ENCODE assay signal across 8 cellular contexts in the genomic region with DNA sequence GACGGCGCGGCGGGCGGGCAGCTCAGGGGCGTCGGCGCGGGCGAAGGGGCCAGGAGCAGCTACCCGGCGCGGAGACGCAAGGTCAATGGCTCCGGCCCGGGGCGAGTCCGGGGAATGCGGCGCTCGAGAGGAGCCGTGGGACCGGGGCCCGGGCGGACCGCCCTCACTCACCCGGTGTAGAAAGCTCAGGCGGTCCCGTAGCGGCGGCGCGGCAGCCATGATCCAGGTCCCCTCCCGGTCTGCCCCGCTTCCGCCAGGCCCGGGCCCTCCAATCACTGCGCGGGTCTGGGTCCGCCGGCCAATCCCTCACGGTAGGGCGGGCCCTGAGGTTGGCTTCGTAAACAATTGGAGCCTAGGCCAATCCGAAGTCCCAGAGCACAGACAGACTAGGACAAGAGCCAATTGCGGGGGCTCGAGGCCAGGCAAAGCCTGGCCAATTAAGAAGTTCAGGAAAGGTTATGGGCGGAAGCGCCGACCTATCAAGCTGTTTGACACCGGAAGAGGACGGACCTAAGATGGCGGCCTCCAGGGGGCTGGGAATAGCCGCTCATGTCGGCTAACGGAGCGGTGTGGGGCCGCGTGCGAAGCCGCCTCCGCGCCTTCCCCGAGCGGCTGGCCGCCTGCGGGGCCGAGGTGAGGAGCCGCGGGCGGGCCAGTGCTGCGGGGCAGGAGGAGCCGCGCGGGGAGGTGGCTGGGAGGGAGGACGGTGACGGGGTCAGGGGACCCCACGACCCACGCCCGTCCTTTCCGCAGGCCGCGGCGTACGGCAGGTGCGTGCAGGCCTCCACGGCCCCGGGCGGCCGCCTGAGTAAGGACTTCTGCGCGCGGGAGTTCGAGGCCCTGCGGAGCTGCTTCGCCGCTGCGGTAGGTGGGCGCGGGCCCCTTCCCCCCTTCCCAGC. TPM values are rescaled to one million over a fixed set of nuclear protein-coding genes. Genes with fewer than 3 reads are reported as not detected.
DNase-seq lines count a peak whose midpoint lies in the region; ATAC-seq and TF ChIP-seq lines count a peak whose summit lies in the region.

A gene with protein sequence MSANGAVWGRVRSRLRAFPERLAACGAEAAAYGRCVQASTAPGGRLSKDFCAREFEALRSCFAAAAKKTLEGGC (plus strand): TSS at position 504 of the 899 bp plus-strand sequence. CDS start 46 bp downstream, at position 550.
A gene with protein sequence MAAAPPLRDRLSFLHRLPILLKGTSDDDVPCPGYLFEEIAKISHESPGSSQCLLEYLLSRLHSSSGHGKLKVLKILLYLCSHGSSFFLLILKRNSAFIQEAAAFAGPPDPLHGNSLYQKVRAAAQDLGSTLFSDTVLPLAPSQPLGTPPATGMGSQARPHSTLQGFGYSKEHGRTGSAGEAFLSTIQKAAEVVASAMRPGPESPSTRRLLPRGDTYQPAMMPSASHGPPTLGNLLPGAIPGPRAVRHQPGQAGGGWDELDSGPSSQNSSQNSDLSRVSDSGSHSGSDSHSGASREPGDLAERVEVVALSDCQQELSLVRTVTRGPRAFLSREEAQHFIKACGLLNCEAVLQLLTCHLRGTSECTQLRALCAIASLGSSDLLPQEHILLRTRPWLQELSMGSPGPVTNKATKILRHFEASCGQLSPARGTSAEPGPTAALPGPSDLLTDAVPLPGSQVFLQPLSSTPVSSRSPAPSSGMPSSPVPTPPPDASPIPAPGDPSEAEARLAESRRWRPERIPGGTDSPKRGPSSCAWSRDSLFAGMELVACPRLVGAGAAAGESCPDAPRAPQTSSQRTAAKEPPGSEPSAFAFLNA (minus strand): TSS at position 241 of the 899 bp plus-strand sequence. CDS start 22 bp downstream, at position 219.

- peak within 1 kb of the TSS; percentile 72 for H4K91ac ChIP-seq in IMR-90 (ENCODE audit: insufficient read depth, low read depth, low read length)

- dilution Hi-C loops in IMR-90 (cut with HindIII; ENCODE audit: low sequenced_read_pairs, unreplicated experiment): no loop called here

- H3K56ac ChIP-seq in IMR-90 (ENCODE audit: extremely low read depth, insufficient read depth, low read length): peak within 1 kb of the TSS; percentile 79

- no peak within 1 kb of the TSS; the same call in 2 of the 3 replicates for H2BK15ac ChIP-seq in IMR-90 (ENCODE audit: low read depth, low read length)

- peaks cover 1% of the 10 kb centered on the region; the same call in 1 of the 2 replicates for H3K36me3 ChIP-seq in IMR-90 (ENCODE audit: control insufficient read depth, insufficient read depth, low read length)

- in situ Hi-C loops in IMR-90 (cut with MboI; ENCODE audit: low sequenced_read_pairs): no loop called here

- peak within 1 kb of the TSS; percentile 74 for H4K5ac ChIP-seq in IMR-90 (ENCODE audit: low read depth, low read length)

- peak within 1 kb of the TSS; percentile 90 for H3K14ac ChIP-seq in IMR-90 (replicated peaks; ENCODE audit: low read depth, low read length)

- BruUV-seq in IMR-90 (replicated peaks; lab: Mats Ljungman, UMichigan): no TSS peak

- peak within 1 kb of the TSS; percentile 98 for H3K4me2 ChIP-seq in IMR-90 (ENCODE audit: low read depth, low read length)

- peak within 1 kb of the TSS; percentile 34 for H3K18ac ChIP-seq in IMR-90 (ENCODE audit: low read depth, low read length)

- H3K4me3 ChIP-seq in IMR-90 (ENCODE audit: insufficient read depth, low read depth, low read length): peak within 1 kb of the TSS; percentile 91

- H2BK120ac ChIP-seq in IMR-90 (ENCODE audit: low read depth, low read length): peak within 1 kb of the TSS; percentile 75

- H2BK20ac ChIP-seq in IMR-90 (ENCODE audit: low read depth, low read length): no peak within 1 kb of the TSS

- intact Hi-C loops in IMR-90 (cut with micrococcal nuclease): no loop called here

- ATAC-seq in GM21528 (IDR thresholded peaks at IDR 0.05; ENCODE audit: low FRiP score, unreplicated experiment) (peak; percentile 85), IMR-90 (ENCODE audit: low read depth) (peak; percentile 95)

- CTCF ChIA-PET in IMR-90 (lab: Yijun Ruan, JAX): interaction anchor here (1.1 kb wide), 1 partner anchor 245 kb away, joined by 3 read pairs; no protein-coding TSS in a partner anchor

- H2AK9ac ChIP-seq in IMR-90 (replicated peaks; ENCODE audit: low read depth, low read length, poor library complexity): peak within 1 kb of the TSS; percentile 99

- POLR2A ChIA-PET in IMR-90 (lab: Charles Lee; ENCODE audit: unreplicated experiment): interaction anchor here (0.5 kb wide), 1 partner anchor 282 kb away, joined by 4 read pairs; no protein-coding TSS in a partner anchor

- H3K27me3 ChIP-seq in IMR-90 (ENCODE audit: control insufficient read depth, insufficient read depth, low read length): no peaks in the 10 kb centered on the region

- H3K27ac ChIP-seq in IMR-90 (ENCODE audit: insufficient read depth, low read length): peak within 1 kb of the TSS; percentile 90

- H3K9me1 ChIP-seq in IMR-90 (ENCODE audit: insufficient read depth, low read length): peaks cover 8% of the 10 kb centered on the region; the same call in 1 of the 2 replicates

- H3K9me3 ChIP-seq in IMR-90 (ENCODE audit: control insufficient read depth, insufficient read depth, low read length): no peaks in the 10 kb centered on the region

- peak within 1 kb of the TSS; percentile 50 to 94; a peak in 3 of 4 replicates for H4K8ac ChIP-seq in IMR-90 (ENCODE audit: low read depth in 2 of 2, low read length in 2 of 2)

- H2AFZ ChIP-seq in IMR-90 (replicated peaks; ENCODE audit: low read length, poor library complexity): peak within 1 kb of the TSS; percentile 98

- H3K4me1 ChIP-seq in IMR-90 (ENCODE audit: control insufficient read depth, insufficient read depth, low read length): peaks cover 12% of the 10 kb centered on the region

- H3K4ac ChIP-seq in IMR-90 (ENCODE audit: low read depth, low read length): peak within 1 kb of the TSS; percentile 96

- 0% methylated on average over 63 of the region's 100 CpGs; no CpG with 5 or more reads in 1 of the 2 experiments for WGBS in IMR-90 (ENCODE audit: extremely low coverage in 2 of 2, insufficient read length in 1 of 2), 2 experiments

- DNase-seq in DMS 273 (lab: John Stamatoyannopoulos, UW; ENCODE audit: unreplicated experiment) (peak; percentile 100), IMR-90 (peak; percentile 99), OCI-M1 (lab: John Stamatoyannopoulos, UW) (peak; percentile 99), activated T-cell treated with anti-CD3 and anti-CD28 coated beads for 24 hours (ENCODE audit: low read depth) (peak; percentile 92), epidermal melanocyte (ENCODE audit: insufficient read length, low spot score) (peak; percentile 100), middle frontal gyrus (ENCODE audit: extremely low spot score, low spot score) (peak; percentile 100)
- DNase-seq in stimulated activated CD8-positive, alpha-beta memory T cell treated with anti-CD3 and anti-CD28 coated beads, Interleukin-2, amount 100 ng/mL, for 48 hours (ENCODE audit: low read depth in 2 of 2): peak; percentile 86 to 90

- H3K23ac ChIP-seq in IMR-90 (ENCODE audit: low read depth, low read length): peak within 1 kb of the TSS; percentile 92

- TF ChIP-seq POLR2A in IMR-90 (IDR thresholded peaks at IDR 0.05; ENCODE audit: low read depth, low read length): peak; percentile 22; the same call in 1 of the 2 replicates

- TF ChIP-seq RAD21 in IMR-90 (IDR thresholded peaks at IDR 0.05; ENCODE audit: low read length): no peak

- H3K9ac ChIP-seq in IMR-90 (ENCODE audit: low read depth, low read length): peak within 1 kb of the TSS; percentile 93

- H3K79me1 ChIP-seq in IMR-90 (ENCODE audit: low read depth in 1 of 2, low read length in 2 of 2): peaks cover 34 to 84% of the 10 kb centered on the region in 2 experiments

- peak within 1 kb of the TSS; percentile 91 for H2AK5ac ChIP-seq in IMR-90 (ENCODE audit: low read depth, low read length)

- no peak for TF ChIP-seq CTCF in IMR-90 (conservative IDR thresholded peaks at IDR 0.05; ENCODE audit: low read depth, low read length)

- H2BK5ac ChIP-seq in IMR-90 (ENCODE audit: low read depth, low read length, poor library complexity, severe bottlenecking): peak within 1 kb of the TSS; percentile 67

- peaks cover 46% of the 10 kb centered on the region for H4K20me1 ChIP-seq in IMR-90 (ENCODE audit: insufficient read depth, low read length)

TF ChIP-seq in IMR-90, 13 proteins besides CTCF, POLR2A, EP300 and RAD21:
- peak; percentile 49; the same call in 1 of the 2 replicates for TF ChIP-seq MAZ (IDR thresholded peaks at IDR 0.05; ENCODE audit: borderline replicate concordance, low read depth, low read length)
- TF ChIP-seq CEBPB (IDR thresholded peaks at IDR 0.05; ENCODE audit: low read depth, low read length): no peak
- TF ChIP-seq FOS (IDR thresholded peaks at IDR 0.05; ENCODE audit: low read depth, low read length): peak; percentile 93
- TF ChIP-seq MXI1 (IDR thresholded peaks at IDR 0.05; ENCODE audit: borderline replicate concordance, low read depth, low read length): peak; percentile 38; the same call in 1 of the 2 replicates
- TF ChIP-seq BHLHE40 (IDR thresholded peaks at IDR 0.05; ENCODE audit: low read depth, low read length): no peak
- TF ChIP-seq NFE2L2 (IDR thresholded peaks at IDR 0.05; ENCODE audit: low read depth, low read length): no peak
- TF ChIP-seq RFX5 (IDR thresholded peaks at IDR 0.05; ENCODE audit: low read depth, low read length): no peak

RNA-seq across cellular contexts. Expression of the first gene that starts in this region (rescaled TPM):
- total RNA-seq in IMR-90 (2012; rRNA removed): 11.1 and 21.1 TPM in 2 replicates
- polyA plus RNA-seq in IMR-90 (2012; rRNA removed): 65.0 and 80.0 TPM in 2 replicates
- 64.0 and 137 TPM in 2 replicates for polyA plus RNA-seq in IMR-90 (2012; cell fraction: cytosol; rRNA removed)
- polyA plus RNA-seq in IMR-90 (2012; cell fraction: nucleus; rRNA removed; ENCODE audit: low replicate concordance): 31.0 and 41.1 TPM in 2 replicates

RNA-seq across cellular contexts. Expression of the second gene that starts in this region (rescaled TPM):
- total RNA-seq in IMR-90 (2012; rRNA removed): 3.2 and 3.3 TPM in 2 replicates
- polyA plus RNA-seq in IMR-90 (2012; rRNA removed): 28.1 and 36.1 TPM in 2 replicates
- polyA plus RNA-seq in IMR-90 (2012; cell fraction: cytosol; rRNA removed): 9.0 and 13.3 TPM in 2 replicates
- polyA plus RNA-seq in IMR-90 (2012; cell fraction: nucleus; rRNA removed; ENCODE audit: low replicate concordance): 230 and 545 TPM in 2 replicates

Comparison
In these comparisons a context has a peak if more than half of its experiments do, and no peak if none do; other contexts are left out.
1. Peak in every context shown above with its lines: DNase-seq, ATAC-seq, H3K4me3 ChIP-seq and H3K27ac ChIP-seq.